9 cellular contexts compared by ENCODE assay signal in genomic region chr1:100543640-100544039, GRCh38. TPM values are rescaled to one million over a fixed set of nuclear protein-coding genes. Genes with fewer than 3 reads are reported as not detected.
DNase-seq lines count a peak whose midpoint lies in the region; ATAC-seq and TF ChIP-seq lines count a peak whose summit lies in the region.
"Had no signal": no experiment of that assay in that cellular context is flagged by ENCODE, and none has a peak within 500 bp of the region (broad histone marks: within the 10 kb centered on the region; RNA-seq: fewer than 3 reads in every experiment).

No MANE protein-coding gene starts in this region.

- peak; percentile 35 for TF ChIP-seq CTCF in osteocyte (IDR thresholded peaks at IDR 0.05)

- CTCF ChIA-PET in activated CD4-positive, alpha-beta memory T cell treated with anti-CD3 and anti-CD28 coated beads, Interleukin-2, amount 10 ng/mL, durations not matched to agents 7 days and 5 days (lab: Charles Lee) = interaction anchor here (0.8 to 2.5 kb wide), 4 partner anchors 13 to 85 kb away, joined by 3 to 5 read pairs (median 4); no protein-coding TSS in a partner anchor

- POLR2A ChIA-PET in activated CD4-positive, alpha-beta memory T cell treated with anti-CD3 and anti-CD28 coated beads, Interleukin-2, amount 10 ng/mL, durations not matched to agents 7 days and 5 days (lab: Charles Lee) = no interaction called here

- no peaks in the 10 kb centered on the region for H3K36me3 Mint-ChIP-seq in activated CD4-positive, alpha-beta memory T cell treated with anti-CD3 and anti-CD28 coated beads, Interleukin-2, amount 10 ng/mL, durations not matched to agents 7 days and 5 days (ENCODE audit: low read depth)
- H3K36me3 Mint-ChIP-seq in osteocyte (ENCODE audit: unreplicated experiment) = no peaks in the 10 kb centered on the region

- H3K27ac Mint-ChIP-seq in activated CD4-positive, alpha-beta memory T cell treated with anti-CD3 and anti-CD28 coated beads, Interleukin-2, amount 10 ng/mL, durations not matched to agents 7 days and 5 days = no peak overlapping the region
- H3K27ac Mint-ChIP-seq in osteocyte (ENCODE audit: unreplicated experiment) = no peak overlapping the region

- DNase-seq in ELR (ENCODE audit: low read depth) (peak; percentile 35), HT-29 (ENCODE audit: low spot score) (peak; percentile 55), osteocyte (ENCODE audit: extremely low spot score, unreplicated experiment) (no peak), NCI-H2029 treated with DMSO at 0.1 percent for 48 hours (lab: John Stamatoyannopoulos, UW) (no peak), midbrain (lab: John Stamatoyannopoulos, UW) (no peak)
- DNase-seq in activated CD4-positive, alpha-beta memory T cell treated with anti-CD3 and anti-CD28 coated beads, Interleukin-2, amount 10 ng/mL, durations not matched to agents 7 days and 5 days = peak; percentile 49

- ATAC-seq in GM19463 (IDR thresholded peaks at IDR 0.05; ENCODE audit: unreplicated experiment) (peak; percentile 44), HG03135 (IDR thresholded peaks at IDR 0.05; ENCODE audit: unreplicated experiment) (no peak)

- H3K4me1 Mint-ChIP-seq in activated CD4-positive, alpha-beta memory T cell treated with anti-CD3 and anti-CD28 coated beads, Interleukin-2, amount 10 ng/mL, durations not matched to agents 7 days and 5 days = peaks cover 8% of the 10 kb centered on the region
- H3K4me1 Mint-ChIP-seq in osteocyte (ENCODE audit: unreplicated experiment) = peaks cover 7% of the 10 kb centered on the region

- no peak overlapping the region for H3K4me3 Mint-ChIP-seq in activated CD4-positive, alpha-beta memory T cell treated with anti-CD3 and anti-CD28 coated beads, Interleukin-2, amount 10 ng/mL, durations not matched to agents 7 days and 5 days
- H3K4me3 Mint-ChIP-seq in osteocyte (ENCODE audit: unreplicated experiment) = no peak overlapping the region

- H3K27me3 Mint-ChIP-seq in activated CD4-positive, alpha-beta memory T cell treated with anti-CD3 and anti-CD28 coated beads, Interleukin-2, amount 10 ng/mL, durations not matched to agents 7 days and 5 days = peaks cover 27% of the 10 kb centered on the region
- peaks cover 51% of the 10 kb centered on the region for H3K27me3 Mint-ChIP-seq in osteocyte (ENCODE audit: unreplicated experiment)

- no peaks in the 10 kb centered on the region for H3K9me3 Mint-ChIP-seq in activated CD4-positive, alpha-beta memory T cell treated with anti-CD3 and anti-CD28 coated beads, Interleukin-2, amount 10 ng/mL, durations not matched to agents 7 days and 5 days
- H3K9me3 Mint-ChIP-seq in osteocyte (ENCODE audit: unreplicated experiment) = no peaks in the 10 kb centered on the region

RNA-seq across cellular contexts. Expression of gene GPR88, which starts 5.7 kb away (rescaled TPM):
- total RNA-seq in HT-29 (2014; rRNA removed; shearing (Covaris generic)) = not detected in 2 replicates
- not detected for total RNA-seq in activated CD4-positive, alpha-beta memory T cell treated with anti-CD3 and anti-CD28 coated beads, Interleukin-2, amount 10 ng/mL, durations not matched to agents 7 days and 5 days
- not detected in 2 replicates for total RNA-seq in osteocyte
- total RNA-seq: SJSA1 had no signal

Comparison
In these comparisons a context has a peak if more than half of its experiments do, and no peak if none do; other contexts are left out.
1. DNase-seq: peak in ELR (single experiment), HT-29 (single experiment) and activated CD4-positive, alpha-beta memory T cell treated with anti-CD3 and anti-CD28 coated beads, Interleukin-2, amount 10 ng/mL, durations not matched to agents 7 days and 5 days (single experiment); none in osteocyte (single experiment), NCI-H2029 treated with DMSO at 0.1 percent for 48 hours (single experiment) and midbrain (single experiment).